Comparison of ENCODE assay signal across 11 cellular contexts in the genomic region with DNA sequence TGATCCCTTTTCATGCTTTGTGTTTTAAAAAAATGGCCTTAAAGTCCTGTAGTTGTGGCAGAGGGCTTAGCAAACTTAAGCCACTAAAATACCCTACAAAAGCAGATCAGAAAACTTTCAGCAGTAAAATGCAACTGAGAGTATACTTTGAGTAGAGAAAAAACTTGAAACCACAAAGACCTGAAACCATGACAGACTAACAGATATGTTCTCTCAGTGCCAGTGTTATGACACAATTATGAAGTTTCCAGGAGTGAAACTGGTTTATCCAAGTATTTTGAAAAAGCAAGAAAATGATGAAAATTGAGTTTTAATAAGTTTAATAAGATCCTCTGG.
DNase-seq lines count a peak whose midpoint lies in the region; ATAC-seq and TF ChIP-seq lines count a peak whose summit lies in the region.
"Had no signal": no experiment of that assay in that cellular context is flagged by ENCODE, and none has a peak within 500 bp of the region (broad histone marks: within the 10 kb centered on the region; RNA-seq: fewer than 3 reads in every experiment).

No MANE protein-coding gene starts in this region.

- H3K4me1 ChIP-seq in PC-9 (replicated peaks; ENCODE audit: insufficient read depth) (peaks cover 20% of the 10 kb centered on the region), ovary (ENCODE audit: insufficient read depth) (peaks cover 2% of the 10 kb centered on the region)

- H3K4me1 Mint-ChIP-seq in chondrocyte (ENCODE audit: low read depth): peaks cover 62% of the 10 kb centered on the region

- H3K4me3 Mint-ChIP-seq in chondrocyte (ENCODE audit: unreplicated experiment): no peak overlapping the region

- H3K4me3 ChIP-seq in PC-9 (no peak overlapping the region), ovary (no peak overlapping the region)
- H3K4me3 ChIP-seq: thoracic aorta had no signal

- H3K4me2 ChIP-seq in PC-9: no peak overlapping the region

- no peaks in the 10 kb centered on the region for H3K9me3 ChIP-seq in PC-9 (ENCODE audit: insufficient read depth, low read depth)
- H3K9me3 ChIP-seq in ovary: no peaks in the 10 kb centered on the region
- H3K9me3 ChIP-seq: thoracic aorta had no signal

- no peak for TF ChIP-seq EP300 in ovary (IDR thresholded peaks at IDR 0.05)

- POLR2A ChIA-PET in PC-9 (lab: Charles Lee; ENCODE audit: unreplicated experiment): no interaction called here

- ATAC-seq in GM18519 (IDR thresholded peaks at IDR 0.05; ENCODE audit: low FRiP score, unreplicated experiment) (peak; percentile 85), GM21529 (IDR thresholded peaks at IDR 0.05; ENCODE audit: unreplicated experiment) (peak; percentile 84), HG03354 (IDR thresholded peaks at IDR 0.05; ENCODE audit: poor library complexity, severe bottlenecking, unreplicated experiment) (peak; percentile 94), esophagus mucosa (no peak)
- ATAC-seq: right cardiac atrium had no signal

- TF ChIP-seq CTCF in chondrocyte (IDR thresholded peaks at IDR 0.05): no peak
- TF ChIP-seq CTCF in PC-9 (conservative IDR thresholded peaks at IDR 0.05): no peak
- TF ChIP-seq CTCF in ovary (IDR thresholded peaks at IDR 0.05): no peak

- no peaks in the 10 kb centered on the region; the same call in 1 of the 2 replicates for H3K36me3 ChIP-seq in PC-9 (ENCODE audit: low read depth)
- H3K36me3 ChIP-seq in ovary: no peaks in the 10 kb centered on the region
- H3K36me3 ChIP-seq: thoracic aorta had no signal

- no peak overlapping the region for H2AFZ ChIP-seq in PC-9

- H3K36me3 Mint-ChIP-seq in chondrocyte (ENCODE audit: low read depth): no peaks in the 10 kb centered on the region

- peaks cover 11% of the 10 kb centered on the region for H4K20me1 ChIP-seq in PC-9 (ENCODE audit: insufficient read depth)

- H3K27ac ChIP-seq in PC-9 (no peak overlapping the region), ovary (no peak overlapping the region)
- H3K27ac ChIP-seq: thoracic aorta had no signal

- H3K27me3 ChIP-seq in PC-9 (ENCODE audit: insufficient read depth, low read depth) (no peaks in the 10 kb centered on the region), ovary (no peaks in the 10 kb centered on the region)

- peak overlapping the region; percentile 94 for H3K27ac Mint-ChIP-seq in chondrocyte (ENCODE audit: unreplicated experiment)

- peaks cover 11% of the 10 kb centered on the region; the same call in 1 of the 2 replicates for H3F3A ChIP-seq in PC-9 (ENCODE audit: insufficient read depth, low read depth)

- no peaks in the 10 kb centered on the region for H3K27me3 Mint-ChIP-seq in chondrocyte (ENCODE audit: low read depth)

- H3K79me2 ChIP-seq in PC-9 (ENCODE audit: low read depth): peaks cover 90% of the 10 kb centered on the region

- DNase-seq in chondrocyte (ENCODE audit: low spot score) (no peak), PC-9 (no peak), ovary (no peak), NCI-H1694 (lab: John Stamatoyannopoulos, UW) (no peak)
- DNase-seq: EL, right cardiac atrium had no signal

- TF ChIP-seq POLR2A in ovary (IDR thresholded peaks at IDR 0.05): no peak

- intact Hi-C loops in PC-9 (cut with micrococcal nuclease; ENCODE audit: unreplicated experiment) (no loop called here), ovary (cut with DNase I) (no loop called here)

- no peaks in the 10 kb centered on the region for H3K9me2 ChIP-seq in PC-9 (ENCODE audit: insufficient read depth)

- BruUV-seq in PC-9 (replicated peaks; lab: Mats Ljungman, UMichigan): no TSS peak

- CTCF ChIA-PET in PC-9 (lab: Charles Lee): no interaction called here

- no peaks in the 10 kb centered on the region for H3K9me3 Mint-ChIP-seq in chondrocyte (ENCODE audit: low read depth)
